ENCODE assay signal across 1 cellular context in genomic region chr5:10503997-10504761, GRCh38.
TF ChIP-seq lines count a peak whose summit lies in the region.

No MANE protein-coding gene starts in this region.

TF ChIP-seq in K562, 482 proteins besides CTCF, POLR2A, EP300 and RAD21 (continued from another document and continues in another):
- TF ChIP-seq, protein P1, sequence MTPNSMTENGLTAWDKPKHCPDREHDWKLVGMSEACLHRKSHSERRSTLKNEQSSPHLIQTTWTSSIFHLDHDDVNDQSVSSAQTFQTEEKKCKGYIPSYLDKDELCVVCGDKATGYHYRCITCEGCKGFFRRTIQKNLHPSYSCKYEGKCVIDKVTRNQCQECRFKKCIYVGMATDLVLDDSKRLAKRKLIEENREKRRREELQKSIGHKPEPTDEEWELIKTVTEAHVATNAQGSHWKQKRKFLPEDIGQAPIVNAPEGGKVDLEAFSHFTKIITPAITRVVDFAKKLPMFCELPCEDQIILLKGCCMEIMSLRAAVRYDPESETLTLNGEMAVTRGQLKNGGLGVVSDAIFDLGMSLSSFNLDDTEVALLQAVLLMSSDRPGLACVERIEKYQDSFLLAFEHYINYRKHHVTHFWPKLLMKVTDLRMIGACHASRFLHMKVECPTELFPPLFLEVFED (CRISPR knock-in tag; conservative IDR thresholded peaks at IDR 0.05), result 0 out of 2 replicates have a peak, but pooled peaks have one; percentile 68
- TF ChIP-seq SMARCB1 (IDR thresholded peaks at IDR 0.05; ENCODE audit: insufficient read length, low read depth), result peak; percentile 93
- TF ChIP-seq TOE1 (IDR thresholded peaks at IDR 0.05; ENCODE audit: borderline replicate concordance), result 0 out of 2 replicates have a peak, but pooled peaks have one; percentile 36
- TF ChIP-seq TOE1 (CRISPR knock-in tag; IDR thresholded peaks at IDR 0.05; ENCODE audit: borderline replicate concordance, low read depth), result 0 out of 2 replicates have a peak, but pooled peaks have one; percentile 49
- peak; percentile 99 for TF ChIP-seq ESRRA (IDR thresholded peaks at IDR 0.05; ENCODE audit: borderline replicate concordance, low read depth)
- TF ChIP-seq SFPQ (IDR thresholded peaks at IDR 0.05; ENCODE audit: low read depth, low read length), result no peak
- TF ChIP-seq CEBPG (CRISPR knock-in tag; IDR thresholded peaks at IDR 0.05), result 0 out of 2 replicates have a peak, but pooled peaks have one; percentile 30
- TF ChIP-seq CEBPG (tag; conservative IDR thresholded peaks at IDR 0.05 in 1 of 2, IDR thresholded peaks at IDR 0.05 in 1 of 2), result no peak
- TF ChIP-seq SRSF7 (optimal IDR thresholded peaks at IDR 0.05; ENCODE audit: low read depth, low read length), result no peak
- 0 out of 4 replicates have a peak, but pooled peaks of 1 of the 2 experiments have one; percentile 28 for TF ChIP-seq NONO (IDR thresholded peaks at IDR 0.05; ENCODE audit: low read depth in 2 of 2, low read length in 1 of 2)
- TF ChIP-seq BDP1 (IDR thresholded peaks at IDR 0.05; ENCODE audit: insufficient read depth, insufficient read length), result no peak
- TF ChIP-seq ZNF639 (CRISPR knock-in tag; conservative IDR thresholded peaks at IDR 0.05 in 1 of 2, IDR thresholded peaks at IDR 0.05 in 1 of 2), result peak in 1 of 2 experiments; percentile 82; a peak in 2 of 4 replicates
- TF ChIP-seq ZNF384 (IDR thresholded peaks at IDR 0.05; ENCODE audit: low read depth, low read length), result no peak
- TF ChIP-seq MXI1 (IDR thresholded peaks at IDR 0.05; ENCODE audit: low read depth, low read length), result peak; percentile 93
- TF ChIP-seq, protein P2, sequence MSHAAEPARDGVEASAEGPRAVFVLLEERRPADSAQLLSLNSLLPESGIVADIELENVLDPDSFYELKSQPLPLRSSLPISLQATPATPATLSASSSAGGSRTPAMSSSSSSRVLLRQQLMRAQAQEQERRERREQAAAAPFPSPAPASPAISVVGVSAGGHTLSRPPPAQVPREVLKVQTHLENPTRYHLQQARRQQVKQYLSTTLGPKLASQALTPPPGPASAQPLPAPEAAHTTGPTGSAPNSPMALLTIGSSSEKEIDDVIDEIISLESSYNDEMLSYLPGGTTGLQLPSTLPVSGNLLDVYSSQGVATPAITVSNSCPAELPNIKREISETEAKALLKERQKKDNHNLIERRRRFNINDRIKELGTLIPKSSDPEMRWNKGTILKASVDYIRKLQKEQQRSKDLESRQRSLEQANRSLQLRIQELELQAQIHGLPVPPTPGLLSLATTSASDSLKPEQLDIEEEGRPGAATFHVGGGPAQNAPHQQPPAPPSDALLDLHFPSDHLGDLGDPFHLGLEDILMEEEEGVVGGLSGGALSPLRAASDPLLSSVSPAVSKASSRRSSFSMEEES (CRISPR knock-in tag; IDR thresholded peaks at IDR 0.05), result peak; percentile 2; the same call in 1 of the 2 replicates
- no peak for TF ChIP-seq ZNF184 (CRISPR knock-in tag; IDR thresholded peaks at IDR 0.05)
- TF ChIP-seq FOXK2 (conservative IDR thresholded peaks at IDR 0.05 in 1 of 2, IDR thresholded peaks at IDR 0.05 in 1 of 2; ENCODE audit: low read depth in 2 of 2), result peak in 1 of 2 experiments; percentile 68; a peak in 1 of 4 replicates
- TF ChIP-seq TCFL5 (CRISPR knock-in tag; conservative IDR thresholded peaks at IDR 0.05), result 0 out of 2 replicates have a peak, but pooled peaks have one; percentile 28
- 0 out of 2 replicates have a peak, but pooled peaks have one; percentile 9 for TF ChIP-seq PTRF (tag; IDR thresholded peaks at IDR 0.05)
- TF ChIP-seq JUNB (CRISPR knock-in tag; conservative IDR thresholded peaks at IDR 0.05), result peak; percentile 52; the same call in 1 of the 2 replicates
- TF ChIP-seq CXXC5 (CRISPR knock-in tag; IDR thresholded peaks at IDR 0.05), result peak; percentile 85
- no peak for TF ChIP-seq POLR2H (tag; IDR thresholded peaks at IDR 0.05; ENCODE audit: low read depth)
- peak; percentile 72 for TF ChIP-seq TAL1 (IDR thresholded peaks at IDR 0.05)
- TF ChIP-seq HMG20A (CRISPR knock-in tag; conservative IDR thresholded peaks at IDR 0.05), result no peak
- no peak for TF ChIP-seq NR3C1 (CRISPR knock-in tag; IDR thresholded peaks at IDR 0.05)
- TF ChIP-seq EHMT2 (IDR thresholded peaks at IDR 0.05), result 0 out of 2 replicates have a peak, but pooled peaks have one; percentile 23
- TF ChIP-seq, protein P3, sequence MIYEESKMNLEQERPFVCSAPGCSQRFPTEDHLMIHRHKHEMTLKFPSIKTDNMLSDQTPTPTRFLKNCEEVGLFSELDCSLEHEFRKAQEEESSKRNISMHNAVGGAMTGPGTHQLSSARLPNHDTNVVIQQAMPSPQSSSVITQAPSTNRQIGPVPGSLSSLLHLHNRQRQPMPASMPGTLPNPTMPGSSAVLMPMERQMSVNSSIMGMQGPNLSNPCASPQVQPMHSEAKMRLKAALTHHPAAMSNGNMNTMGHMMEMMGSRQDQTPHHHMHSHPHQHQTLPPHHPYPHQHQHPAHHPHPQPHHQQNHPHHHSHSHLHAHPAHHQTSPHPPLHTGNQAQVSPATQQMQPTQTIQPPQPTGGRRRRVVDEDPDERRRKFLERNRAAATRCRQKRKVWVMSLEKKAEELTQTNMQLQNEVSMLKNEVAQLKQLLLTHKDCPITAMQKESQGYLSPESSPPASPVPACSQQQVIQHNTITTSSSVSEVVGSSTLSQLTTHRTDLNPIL (CRISPR knock-in tag; IDR thresholded peaks at IDR 0.05), result no peak
- TF ChIP-seq ZKSCAN1 (IDR thresholded peaks at IDR 0.05; ENCODE audit: low read depth, low read length), result no peak
- no peak for TF ChIP-seq SETDB1 (IDR thresholded peaks at IDR 0.05; ENCODE audit: low read length)
- TF ChIP-seq CREB1 (IDR thresholded peaks at IDR 0.05), result peak; percentile 80
- TF ChIP-seq CREB1 (CRISPR knock-in tag; IDR thresholded peaks at IDR 0.05), result peak; percentile 58
- TF ChIP-seq ZBED1 (IDR thresholded peaks at IDR 0.05), result 0 out of 2 replicates have a peak, but pooled peaks have one; percentile 72
- peak; percentile 83; the same call in 1 of the 2 replicates for TF ChIP-seq GATAD2B (IDR thresholded peaks at IDR 0.05; ENCODE audit: borderline replicate concordance)
- TF ChIP-seq SRSF9 (IDR thresholded peaks at IDR 0.05; ENCODE audit: borderline replicate concordance, low read depth, low read length), result no peak
- TF ChIP-seq POLR2G (IDR thresholded peaks at IDR 0.05; ENCODE audit: low read depth, low read length), result no peak
- peak; percentile 55; the same call in 1 of the 2 replicates for TF ChIP-seq ETV5 (CRISPR knock-in tag; IDR thresholded peaks at IDR 0.05; ENCODE audit: low read depth)
- peak; percentile 95 for TF ChIP-seq DPF2 (IDR thresholded peaks at IDR 0.05)
- TF ChIP-seq TEAD4 (IDR thresholded peaks at IDR 0.05; ENCODE audit: low read length), result peak; percentile 83
- no peak for TF ChIP-seq TEAD4 (CRISPR knock-in tag; IDR thresholded peaks at IDR 0.05; ENCODE audit: borderline replicate concordance)
- TF ChIP-seq ARID1B (IDR thresholded peaks at IDR 0.05), result peak; percentile 90
- no peak for TF ChIP-seq ARHGAP35 (IDR thresholded peaks at IDR 0.05; ENCODE audit: partially characterized antibody)
- TF ChIP-seq, protein P4, sequence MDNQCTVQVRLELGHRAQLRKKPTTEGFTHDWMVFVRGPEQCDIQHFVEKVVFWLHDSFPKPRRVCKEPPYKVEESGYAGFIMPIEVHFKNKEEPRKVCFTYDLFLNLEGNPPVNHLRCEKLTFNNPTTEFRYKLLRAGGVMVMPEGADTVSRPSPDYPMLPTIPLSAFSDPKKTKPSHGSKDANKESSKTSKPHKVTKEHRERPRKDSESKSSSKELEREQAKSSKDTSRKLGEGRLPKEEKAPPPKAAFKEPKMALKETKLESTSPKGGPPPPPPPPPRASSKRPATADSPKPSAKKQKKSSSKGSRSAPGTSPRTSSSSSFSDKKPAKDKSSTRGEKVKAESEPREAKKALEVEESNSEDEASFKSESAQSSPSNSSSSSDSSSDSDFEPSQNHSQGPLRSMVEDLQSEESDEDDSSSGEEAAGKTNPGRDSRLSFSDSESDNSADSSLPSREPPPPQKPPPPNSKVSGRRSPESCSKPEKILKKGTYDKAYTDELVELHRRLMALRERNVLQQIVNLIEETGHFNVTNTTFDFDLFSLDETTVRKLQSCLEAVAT (IDR thresholded peaks at IDR 0.05), result 0 out of 4 replicates have a peak, but pooled peaks of 1 of the 2 experiments have one; percentile 37
- TF ChIP-seq, protein P5, sequence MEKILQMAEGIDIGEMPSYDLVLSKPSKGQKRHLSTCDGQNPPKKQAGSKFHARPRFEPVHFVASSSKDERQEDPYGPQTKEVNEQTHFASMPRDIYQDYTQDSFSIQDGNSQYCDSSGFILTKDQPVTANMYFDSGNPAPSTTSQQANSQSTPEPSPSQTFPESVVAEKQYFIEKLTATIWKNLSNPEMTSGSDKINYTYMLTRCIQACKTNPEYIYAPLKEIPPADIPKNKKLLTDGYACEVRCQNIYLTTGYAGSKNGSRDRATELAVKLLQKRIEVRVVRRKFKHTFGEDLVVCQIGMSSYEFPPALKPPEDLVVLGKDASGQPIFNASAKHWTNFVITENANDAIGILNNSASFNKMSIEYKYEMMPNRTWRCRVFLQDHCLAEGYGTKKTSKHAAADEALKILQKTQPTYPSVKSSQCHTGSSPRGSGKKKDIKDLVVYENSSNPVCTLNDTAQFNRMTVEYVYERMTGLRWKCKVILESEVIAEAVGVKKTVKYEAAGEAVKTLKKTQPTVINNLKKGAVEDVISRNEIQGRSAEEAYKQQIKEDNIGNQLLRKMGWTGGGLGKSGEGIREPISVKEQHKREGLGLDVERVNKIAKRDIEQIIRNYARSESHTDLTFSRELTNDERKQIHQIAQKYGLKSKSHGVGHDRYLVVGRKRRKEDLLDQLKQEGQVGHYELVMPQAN (IDR thresholded peaks at IDR 0.05; ENCODE audit: borderline replicate concordance), result peak; percentile 42; the same call in 1 of the 2 replicates
- TF ChIP-seq COPS2 (conservative IDR thresholded peaks at IDR 0.05), result no peak
- TF ChIP-seq GTF2A2 (tag; IDR thresholded peaks at IDR 0.05), result no peak
- TF ChIP-seq, protein P6, sequence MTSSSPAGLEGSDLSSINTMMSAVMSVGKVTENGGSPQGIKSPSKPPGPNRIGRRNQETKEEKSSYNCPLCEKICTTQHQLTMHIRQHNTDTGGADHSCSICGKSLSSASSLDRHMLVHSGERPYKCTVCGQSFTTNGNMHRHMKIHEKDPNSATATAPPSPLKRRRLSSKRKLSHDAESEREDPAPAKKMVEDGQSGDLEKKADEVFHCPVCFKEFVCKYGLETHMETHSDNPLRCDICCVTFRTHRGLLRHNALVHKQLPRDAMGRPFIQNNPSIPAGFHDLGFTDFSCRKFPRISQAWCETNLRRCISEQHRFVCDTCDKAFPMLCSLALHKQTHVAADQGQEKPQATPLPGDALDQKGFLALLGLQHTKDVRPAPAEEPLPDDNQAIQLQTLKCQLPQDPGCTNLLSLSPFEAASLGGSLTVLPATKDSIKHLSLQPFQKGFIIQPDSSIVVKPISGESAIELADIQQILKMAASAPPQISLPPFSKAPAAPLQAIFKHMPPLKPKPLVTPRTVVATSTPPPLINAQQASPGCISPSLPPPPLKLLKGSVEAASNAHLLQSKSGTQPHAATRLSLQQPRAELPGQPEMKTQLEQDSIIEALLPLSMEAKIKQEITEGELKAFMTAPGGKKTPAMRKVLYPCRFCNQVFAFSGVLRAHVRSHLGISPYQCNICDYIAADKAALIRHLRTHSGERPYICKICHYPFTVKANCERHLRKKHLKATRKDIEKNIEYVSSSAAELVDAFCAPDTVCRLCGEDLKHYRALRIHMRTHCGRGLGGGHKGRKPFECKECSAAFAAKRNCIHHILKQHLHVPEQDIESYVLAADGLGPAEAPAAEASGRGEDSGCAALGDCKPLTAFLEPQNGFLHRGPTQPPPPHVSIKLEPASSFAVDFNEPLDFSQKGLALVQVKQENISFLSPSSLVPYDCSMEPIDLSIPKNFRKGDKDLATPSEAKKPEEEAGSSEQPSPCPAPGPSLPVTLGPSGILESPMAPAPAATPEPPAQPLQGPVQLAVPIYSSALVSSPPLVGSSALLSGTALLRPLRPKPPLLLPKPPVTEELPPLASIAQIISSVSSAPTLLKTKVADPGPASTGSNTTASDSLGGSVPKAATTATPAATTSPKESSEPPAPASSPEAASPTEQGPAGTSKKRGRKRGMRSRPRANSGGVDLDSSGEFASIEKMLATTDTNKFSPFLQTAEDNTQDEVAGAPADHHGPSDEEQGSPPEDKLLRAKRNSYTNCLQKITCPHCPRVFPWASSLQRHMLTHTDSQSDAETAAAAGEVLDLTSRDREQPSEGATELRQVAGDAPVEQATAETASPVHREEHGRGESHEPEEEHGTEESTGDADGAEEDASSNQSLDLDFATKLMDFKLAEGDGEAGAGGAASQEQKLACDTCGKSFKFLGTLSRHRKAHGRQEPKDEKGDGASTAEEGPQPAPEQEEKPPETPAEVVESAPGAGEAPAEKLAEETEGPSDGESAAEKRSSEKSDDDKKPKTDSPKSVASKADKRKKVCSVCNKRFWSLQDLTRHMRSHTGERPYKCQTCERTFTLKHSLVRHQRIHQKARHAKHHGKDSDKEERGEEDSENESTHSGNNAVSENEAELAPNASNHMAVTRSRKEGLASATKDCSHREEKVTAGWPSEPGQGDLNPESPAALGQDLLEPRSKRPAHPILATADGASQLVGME (CRISPR knock-in tag; IDR thresholded peaks at IDR 0.05), result peak; percentile 92
- no peak for TF ChIP-seq IRF2 (CRISPR knock-in tag; IDR thresholded peaks at IDR 0.05)
- TF ChIP-seq SRF (CRISPR knock-in tag; IDR thresholded peaks at IDR 0.05), result peak in 1 of 2 experiments; percentile 59; a peak in 1 of 4 replicates
- no peak for TF ChIP-seq PRPF4 (IDR thresholded peaks at IDR 0.05; ENCODE audit: insufficient read depth, low read depth, low read length, poor library complexity, severe bottlenecking)
- no peak for TF ChIP-seq POLR2AphosphoS2 (IDR thresholded peaks at IDR 0.05; ENCODE audit: low read length)
